8 cellular contexts compared by ENCODE assay signal in genomic region chr11:95925011-95925410, GRCh38. TPM values are rescaled to one million over a fixed set of nuclear protein-coding genes. Genes with fewer than 3 reads are reported as not detected.
DNase-seq lines count a peak whose midpoint lies in the region; ATAC-seq, FAIRE-seq and TF ChIP-seq lines count a peak whose summit lies in the region.

No MANE protein-coding gene starts in this region.

- no peak for FAIRE-seq in D721Med (lab: Jason Lieb, UNC)

- no peak overlapping the region for H3K27ac ChIP-seq in CD8-positive, alpha-beta memory T cell (ENCODE audit: low read depth, low read length)
- H3K27ac ChIP-seq in Karpas-422 (ENCODE audit: low read length): no peak overlapping the region

- TF ChIP-seq CTCF in MCF 10A (IDR thresholded peaks at IDR 0.05; ENCODE audit: unreplicated experiment) (no peak), D721Med (IDR thresholded peaks at IDR 0.05; ENCODE audit: insufficient read depth, missing control alignments) (no peak)

- DNase-seq in CD8-positive, alpha-beta memory T cell: no peak
- DNase-seq in Karpas-422: peak; percentile 65
- peak; percentile 78 for DNase-seq in MCF 10A (ENCODE audit: unreplicated experiment)
- DNase-seq in naive B cell: no peak
- DNase-seq in D721Med (ENCODE audit: insufficient read length, low spot score): no peak
- DNase-seq in HUDEP-2 (lab: John Stamatoyannopoulos, UW; ENCODE audit: unreplicated experiment in 76 of 76): no peak

- intact Hi-C loops in MCF 10A (cut with micrococcal nuclease): loop anchor here (2.0 to 5.0 kb wide), 2 partner anchors 132 to 464 kb away; partner anchors contain the start of gene CCDC82

- BruUV-seq in MCF 10A (replicated peaks; lab: Mats Ljungman, UMichigan): no TSS peak

- no peak overlapping the region for H3K4me3 ChIP-seq in CD8-positive, alpha-beta memory T cell (ENCODE audit: low read length)
- H3K4me3 ChIP-seq in Karpas-422 (ENCODE audit: low read length): peak overlapping the region; percentile 84

- CTCF ChIA-PET in CD8-positive, alpha-beta memory T cell (lab: Charles Lee): no interaction called here
- CTCF ChIA-PET in MCF 10A (lab: Yijun Ruan, JAX): interaction anchor here (0.5 to 2.0 kb wide), 4 partner anchors 121 to 418 kb away, joined by 3 to 7 read pairs (median 4); partner anchors contain the start of gene MAML2

- H3K79me2 ChIP-seq in Karpas-422 (ENCODE audit: low read length): peaks cover 51% of the 10 kb centered on the region

- peaks cover 23% of the 10 kb centered on the region for H3K4me1 ChIP-seq in CD8-positive, alpha-beta memory T cell (ENCODE audit: insufficient read depth, low read length)
- H3K4me1 ChIP-seq in Karpas-422 (ENCODE audit: low read length): peaks cover 31% of the 10 kb centered on the region

- no peaks in the 10 kb centered on the region for H4K20me1 ChIP-seq in Karpas-422 (ENCODE audit: insufficient read depth, low read depth, low read length)

- no peak overlapping the region for H2AFZ ChIP-seq in Karpas-422 (ENCODE audit: low read length)

- ATAC-seq in naive B cell (ENCODE audit: low read depth in 2 of 2) (no peak), HG02870 (IDR thresholded peaks at IDR 0.05; ENCODE audit: unreplicated experiment) (no peak), GM19397 (IDR thresholded peaks at IDR 0.05; ENCODE audit: unreplicated experiment) (no peak)

- POLR2A ChIA-PET in CD8-positive, alpha-beta memory T cell (lab: Charles Lee): no interaction called here
- POLR2A ChIA-PET in MCF 10A (lab: Yijun Ruan, JAX): interaction anchor here (0.6 to 2.0 kb wide), 12 partner anchors 9 to 1384 kb away, joined by 3 to 15 read pairs (median 4); partner anchors contain the start of genes CCDC82, CEP57, FAM76B and JRKL

- peaks cover 9 to 12% of the 10 kb centered on the region in 2 donors for H3K27me3 Mint-ChIP-seq in CD8-positive, alpha-beta memory T cell
- no peaks in the 10 kb centered on the region for H3K27me3 Mint-ChIP-seq in MCF 10A (ENCODE audit: insufficient read depth, unreplicated experiment)
- peaks cover 4 to 16% (median 8%) of the 10 kb centered on the region in 3 donors for H3K27me3 Mint-ChIP-seq in naive B cell

- H3K27me3 ChIP-seq in CD8-positive, alpha-beta memory T cell (ENCODE audit: insufficient read depth, low read length, poor library complexity, severe bottlenecking): no peaks in the 10 kb centered on the region
- H3K27me3 ChIP-seq in Karpas-422 (ENCODE audit: low read length): no peaks in the 10 kb centered on the region

- peak overlapping the region; percentile 89 for H3K9ac ChIP-seq in Karpas-422 (ENCODE audit: low read length)

- H3K36me3 ChIP-seq in CD8-positive, alpha-beta memory T cell (ENCODE audit: insufficient read depth, low read length): no peaks in the 10 kb centered on the region
- H3K36me3 ChIP-seq in Karpas-422 (ENCODE audit: insufficient read depth, low read length): 0 out of 2 replicates have a peak, but pooled peaks cover 5% of the 10 kb centered on the region

- H3K36me3 Mint-ChIP-seq in CD8-positive, alpha-beta memory T cell: peaks cover 2 to 12% (median 4%) of the 10 kb centered on the region in 3 donors
- H3K36me3 Mint-ChIP-seq in MCF 10A (ENCODE audit: insufficient read depth, unreplicated experiment) (peaks cover 7% of the 10 kb centered on the region), naive B cell (peaks cover 0 to 15% of the 10 kb centered on the region in 2 donors)

- peak overlapping the region in 5 of 7 donors; percentile 13 to 51 (median 34) for H3K4me3 Mint-ChIP-seq in CD8-positive, alpha-beta memory T cell
- H3K4me3 Mint-ChIP-seq in MCF 10A (ENCODE audit: unreplicated experiment) (peak overlapping the region; percentile 84), naive B cell (peak overlapping the region in 5 of 8 donors; percentile 9 to 100 (median 98))

- no peak overlapping the region for H3K27ac Mint-ChIP-seq in CD8-positive, alpha-beta memory T cell
- H3K27ac Mint-ChIP-seq in MCF 10A (ENCODE audit: low read depth, unreplicated experiment) (peak overlapping the region; percentile 46), naive B cell (no peak overlapping the region)

- H3K9me3 Mint-ChIP-seq in CD8-positive, alpha-beta memory T cell: peaks cover 0 to 3% (median 1%) of the 10 kb centered on the region in 5 donors
- H3K9me3 Mint-ChIP-seq in MCF 10A (ENCODE audit: unreplicated experiment) (peaks cover 8% of the 10 kb centered on the region), naive B cell (peaks cover 0 to 4% (median 0%) of the 10 kb centered on the region in 7 donors)

- H3K4me1 Mint-ChIP-seq in CD8-positive, alpha-beta memory T cell: peaks cover 32 to 47% (median 43%) of the 10 kb centered on the region in 3 donors
- peaks cover 21% of the 10 kb centered on the region for H3K4me1 Mint-ChIP-seq in MCF 10A (ENCODE audit: insufficient read depth, unreplicated experiment)
- peaks cover 24 to 28% (median 24%) of the 10 kb centered on the region in 3 donors for H3K4me1 Mint-ChIP-seq in naive B cell

- no peaks in the 10 kb centered on the region for H3K9me2 ChIP-seq in Karpas-422 (replicated peaks; ENCODE audit: insufficient read depth, low read length)

- no peaks in the 10 kb centered on the region for H3K9me3 ChIP-seq in CD8-positive, alpha-beta memory T cell (ENCODE audit: low read length)
- no peaks in the 10 kb centered on the region for H3K9me3 ChIP-seq in Karpas-422 (ENCODE audit: low read length)

- peak overlapping the region; percentile 97 for H3K4me2 ChIP-seq in Karpas-422 (ENCODE audit: low read depth, low read length, poor library complexity, severe bottlenecking)

RNA-seq across cellular contexts. Expression of gene MTMR2, which starts 1.1 kb away (rescaled TPM):
- 10 to 100 TPM; 46.4 to 50.1 TPM for total RNA-seq in CD8-positive, alpha-beta memory T cell
- polyA plus RNA-seq in CD8-positive, alpha-beta memory T cell: 17.2 TPM
- total RNA-seq in Karpas-422 (2014; rRNA removed; shearing (Covaris generic); ENCODE audit: low replicate concordance): 36.7 and 78.5 TPM in 2 replicates
- 49.8 and 51.9 TPM in 2 replicates for total RNA-seq in MCF 10A (2022)
- 10 to 100 TPM in 4 of 6 donors, 1 to 10 TPM in 2; 6.9 to 11.9 (median 10.6) TPM for polyA plus RNA-seq in naive B cell (ENCODE audit: low read depth in 6 of 6)

Comparison
In these comparisons a context has a peak if more than half of its experiments do, and no peak if none do; other contexts are left out.
1. DNase-seq: peak in Karpas-422 (single experiment) and MCF 10A (single experiment); none in CD8-positive, alpha-beta memory T cell (0 of 5), naive B cell (single experiment), D721Med (single experiment) and HUDEP-2 (0 of 76).
2. H3K4me3 Mint-ChIP-seq: peak in every context shown above with its lines; median percentile 98 in naive B cell; 84 in MCF 10A; 34 in CD8-positive, alpha-beta memory T cell.